Comparison of ENCODE assay signal across 21 cellular contexts in the genomic region with DNA sequence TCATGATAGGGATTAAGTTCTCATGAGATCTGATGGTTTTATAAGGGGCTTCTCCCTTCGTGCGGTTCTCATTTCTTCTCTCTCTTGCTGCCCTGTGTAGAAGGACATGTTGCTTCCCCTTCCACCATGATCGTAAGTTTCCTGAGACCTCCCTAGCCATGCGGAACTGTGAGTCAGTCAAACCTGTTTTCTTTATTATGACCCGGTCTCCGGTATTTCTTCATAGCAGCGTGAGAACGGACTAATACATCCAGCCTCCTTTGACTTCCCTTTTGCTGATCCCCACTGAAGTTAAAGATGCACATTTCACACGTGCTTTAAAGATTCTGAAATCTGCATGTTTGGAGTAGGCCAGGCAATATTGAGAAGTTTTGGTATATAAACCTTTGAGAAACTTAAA.
"Had no signal": no experiment of that assay in that cellular context is flagged by ENCODE, and none has a peak within 500 bp of the region (broad histone marks: within the 10 kb centered on the region; RNA-seq: fewer than 3 reads in every experiment).

No MANE protein-coding gene starts in this region.

- H3K4me1 Mint-ChIP-seq: endodermal cell; natural killer cell; stimulated activated effector memory CD8-positive, alpha-beta T cell treated with anti-CD3 and anti-CD28 coated beads, Interleukin-12 subunit alpha, Interleukin-12 subunit beta, amount 100 ng/mL, for 72 hours had no signal

- H3K36me3 Mint-ChIP-seq: activated CD4-positive, alpha-beta memory T cell treated with anti-CD3 and anti-CD28 coated beads for 36 hours; activated CD8-positive, alpha-beta memory T cell treated with anti-CD3 and anti-CD28 coated beads, Interleukin-2, amount 10 ng/mL, durations not matched to agents 7 days and 5 days; natural killer cell; stimulated activated effector memory CD8-positive, alpha-beta T cell treated with anti-CD3 and anti-CD28 coated beads, Interleukin-12 subunit alpha, Interleukin-12 subunit beta, amount 100 ng/mL, for 72 hours; type B pancreatic cell had no signal

- H3K27ac Mint-ChIP-seq: activated CD4-positive, alpha-beta memory T cell treated with anti-CD3 and anti-CD28 coated beads for 36 hours; activated CD4-positive, alpha-beta T cell treated with anti-CD3 and anti-CD28 coated beads for 36 hours; activated CD8-positive, alpha-beta memory T cell treated with anti-CD3 and anti-CD28 coated beads, Interleukin-2, amount 10 ng/mL, durations not matched to agents 7 days and 5 days; activated naive CD8-positive, alpha-beta T cell; endodermal cell; memory B cell; natural killer cell; stimulated activated effector memory CD8-positive, alpha-beta T cell treated with anti-CD3 and anti-CD28 coated beads, Interleukin-12 subunit alpha, Interleukin-12 subunit beta, amount 100 ng/mL, for 72 hours; T-helper 2 cell treated with Interferon-gamma antibody and Interleukin-4, amounts not matched to agents 5 μg/mL and 100 μg/mL, for 36 hours; type B pancreatic cell; WTC11 had no signal

- H3K36me3 ChIP-seq: neutrophil, sigmoid colon had no signal

- H3K9ac ChIP-seq: parathyroid adenoma had no signal

- H3K4me3 Mint-ChIP-seq: activated CD4-positive, alpha-beta memory T cell treated with anti-CD3 and anti-CD28 coated beads for 36 hours; activated CD4-positive, alpha-beta T cell treated with anti-CD3 and anti-CD28 coated beads for 36 hours; activated CD8-positive, alpha-beta memory T cell treated with anti-CD3 and anti-CD28 coated beads, Interleukin-2, amount 10 ng/mL, durations not matched to agents 7 days and 5 days; activated naive CD8-positive, alpha-beta T cell; endodermal cell; memory B cell; natural killer cell; stimulated activated effector memory CD8-positive, alpha-beta T cell treated with anti-CD3 and anti-CD28 coated beads, Interleukin-12 subunit alpha, Interleukin-12 subunit beta, amount 100 ng/mL, for 72 hours; T-helper 2 cell treated with Interferon-gamma antibody and Interleukin-4, amounts not matched to agents 5 μg/mL and 100 μg/mL, for 36 hours; type B pancreatic cell; WTC11 had no signal

- H3K4me3 ChIP-seq: dorsolateral prefrontal cortex, sigmoid colon, testis had no signal

- ATAC-seq: activated CD4-positive, alpha-beta T cell treated with anti-CD3 and anti-CD28 coated beads for 36 hours; activated CD8-positive, alpha-beta memory T cell treated with anti-CD3 and anti-CD28 coated beads, Interleukin-2, amount 10 ng/mL, durations not matched to agents 7 days and 5 days; natural killer cell; stimulated activated effector memory CD8-positive, alpha-beta T cell treated with anti-CD3 and anti-CD28 coated beads, Interleukin-12 subunit alpha, Interleukin-12 subunit beta, amount 100 ng/mL, for 72 hours; WTC11 had no signal

- H3K27me3 ChIP-seq: dorsolateral prefrontal cortex, neutrophil, sigmoid colon, testis had no signal

- H3K9me3 Mint-ChIP-seq: T-helper 2 cell treated with Interferon-gamma antibody and Interleukin-4, amounts not matched to agents 5 μg/mL and 100 μg/mL, for 36 hours; type B pancreatic cell had no signal

- H3K27ac ChIP-seq: dorsolateral prefrontal cortex, neutrophil, parathyroid adenoma, sigmoid colon, testis had no signal

- H2AFZ ChIP-seq: parathyroid adenoma had no signal

- DNase-seq: activated CD4-positive, alpha-beta memory T cell treated with anti-CD3 and anti-CD28 coated beads for 36 hours; activated CD4-positive, alpha-beta T cell treated with anti-CD3 and anti-CD28 coated beads for 36 hours; activated CD8-positive, alpha-beta memory T cell treated with anti-CD3 and anti-CD28 coated beads, Interleukin-2, amount 10 ng/mL, durations not matched to agents 7 days and 5 days; dorsolateral prefrontal cortex; endodermal cell; erythroblast; foreskin melanocyte; head of caudate nucleus; kidney; natural killer cell; sigmoid colon; stimulated activated CD4-positive, alpha-beta T cell treated with anti-CD3 and anti-CD28 coated beads, Interleukin-4, amount 100 ng/mL, for 24 hours; testis had no signal

- H3K79me2 ChIP-seq: parathyroid adenoma had no signal

- H3K27me3 Mint-ChIP-seq: activated CD4-positive, alpha-beta memory T cell treated with anti-CD3 and anti-CD28 coated beads for 36 hours; activated CD4-positive, alpha-beta T cell treated with anti-CD3 and anti-CD28 coated beads for 36 hours; activated CD8-positive, alpha-beta memory T cell treated with anti-CD3 and anti-CD28 coated beads, Interleukin-2, amount 10 ng/mL, durations not matched to agents 7 days and 5 days; activated naive CD8-positive, alpha-beta T cell; memory B cell; type B pancreatic cell had no signal

- H3K9me3 ChIP-seq: neutrophil, sigmoid colon, testis had no signal

- H3K4me1 ChIP-seq: parathyroid adenoma, sigmoid colon had no signal
